1 cellular context compared by ENCODE assay signal in the genomic region with DNA sequence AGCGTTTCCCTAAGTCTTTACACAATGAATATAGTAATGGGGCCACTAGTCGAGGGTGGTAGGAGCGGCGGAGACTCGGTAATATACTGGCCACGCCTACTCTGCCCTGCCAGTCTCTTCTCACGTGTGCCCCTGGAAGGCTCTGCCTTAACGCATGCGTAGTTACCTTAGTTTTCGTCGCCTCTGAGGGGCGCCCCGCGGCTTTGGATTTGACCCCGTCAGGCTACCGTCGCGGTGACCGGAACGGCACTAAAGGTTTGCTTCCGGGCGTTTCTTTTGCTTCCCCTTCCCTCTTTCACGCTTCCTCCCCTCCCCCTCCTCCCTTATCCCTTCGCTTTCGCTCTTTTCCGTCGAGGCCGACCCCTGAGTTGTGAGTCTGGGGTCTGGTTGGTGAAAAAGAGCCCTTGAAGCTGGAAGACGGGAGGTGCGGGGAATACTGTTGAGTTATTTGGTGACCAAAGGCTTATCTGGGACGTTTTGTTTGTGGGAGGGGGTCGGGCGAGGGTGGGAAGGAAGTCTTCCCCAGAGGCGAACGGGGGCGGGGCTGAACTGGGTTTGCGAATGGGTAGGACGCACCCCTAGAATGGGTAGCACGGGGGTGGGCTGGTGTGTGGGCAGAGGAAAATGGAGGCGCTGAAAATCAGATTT.
TF ChIP-seq lines count a peak whose summit lies in the region.

A gene (plus strand): TSS at position 270 of the 648 bp plus-strand sequence. CDS start 1,352 bp downstream, outside the sequence.

TF ChIP-seq in HEK293, 187 proteins besides CTCF, POLR2A, EP300 and RAD21 (continued from another document and continues in another):
- TF ChIP-seq, protein P1, sequence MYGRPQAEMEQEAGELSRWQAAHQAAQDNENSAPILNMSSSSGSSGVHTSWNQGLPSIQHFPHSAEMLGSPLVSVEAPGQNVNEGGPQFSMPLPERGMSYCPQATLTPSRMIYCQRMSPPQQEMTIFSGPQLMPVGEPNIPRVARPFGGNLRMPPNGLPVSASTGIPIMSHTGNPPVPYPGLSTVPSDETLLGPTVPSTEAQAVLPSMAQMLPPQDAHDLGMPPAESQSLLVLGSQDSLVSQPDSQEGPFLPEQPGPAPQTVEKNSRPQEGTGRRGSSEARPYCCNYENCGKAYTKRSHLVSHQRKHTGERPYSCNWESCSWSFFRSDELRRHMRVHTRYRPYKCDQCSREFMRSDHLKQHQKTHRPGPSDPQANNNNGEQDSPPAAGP (tag by site-specific recombination; IDR thresholded peaks at IDR 0.05) = peak; percentile 68
- no peak for TF ChIP-seq ZNF302 (tag by site-specific recombination; IDR thresholded peaks at IDR 0.05; ENCODE audit: low read depth)
- TF ChIP-seq ZNF350 (tag by site-specific recombination; IDR thresholded peaks at IDR 0.05) = no peak
- TF ChIP-seq ZNF530 (tag by site-specific recombination; IDR thresholded peaks at IDR 0.05; ENCODE audit: low read depth) = no peak
- no peak for TF ChIP-seq ZNF654 (tag by site-specific recombination; IDR thresholded peaks at IDR 0.05; ENCODE audit: low read depth)
- TF ChIP-seq, protein P2, sequence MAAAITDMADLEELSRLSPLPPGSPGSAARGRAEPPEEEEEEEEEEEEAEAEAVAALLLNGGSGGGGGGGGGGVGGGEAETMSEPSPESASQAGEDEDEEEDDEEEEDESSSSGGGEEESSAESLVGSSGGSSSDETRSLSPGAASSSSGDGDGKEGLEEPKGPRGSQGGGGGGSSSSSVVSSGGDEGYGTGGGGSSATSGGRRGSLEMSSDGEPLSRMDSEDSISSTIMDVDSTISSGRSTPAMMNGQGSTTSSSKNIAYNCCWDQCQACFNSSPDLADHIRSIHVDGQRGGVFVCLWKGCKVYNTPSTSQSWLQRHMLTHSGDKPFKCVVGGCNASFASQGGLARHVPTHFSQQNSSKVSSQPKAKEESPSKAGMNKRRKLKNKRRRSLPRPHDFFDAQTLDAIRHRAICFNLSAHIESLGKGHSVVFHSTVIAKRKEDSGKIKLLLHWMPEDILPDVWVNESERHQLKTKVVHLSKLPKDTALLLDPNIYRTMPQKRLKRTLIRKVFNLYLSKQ (tag by site-specific recombination; IDR thresholded peaks at IDR 0.05; ENCODE audit: borderline replicate concordance) = no peak; the same call in 1 of the 2 replicates
- TF ChIP-seq ZNF37A (tag by site-specific recombination; IDR thresholded peaks at IDR 0.05) = no peak
- no peak for TF ChIP-seq ZNF223 (tag by site-specific recombination; IDR thresholded peaks at IDR 0.05)
- TF ChIP-seq ZFP69B (tag by site-specific recombination; IDR thresholded peaks at IDR 0.05) = peak; percentile 60; the same call in 1 of the 2 replicates
- no peak for TF ChIP-seq ZNF426 (tag by site-specific recombination; IDR thresholded peaks at IDR 0.05)
- TF ChIP-seq, protein P3, sequence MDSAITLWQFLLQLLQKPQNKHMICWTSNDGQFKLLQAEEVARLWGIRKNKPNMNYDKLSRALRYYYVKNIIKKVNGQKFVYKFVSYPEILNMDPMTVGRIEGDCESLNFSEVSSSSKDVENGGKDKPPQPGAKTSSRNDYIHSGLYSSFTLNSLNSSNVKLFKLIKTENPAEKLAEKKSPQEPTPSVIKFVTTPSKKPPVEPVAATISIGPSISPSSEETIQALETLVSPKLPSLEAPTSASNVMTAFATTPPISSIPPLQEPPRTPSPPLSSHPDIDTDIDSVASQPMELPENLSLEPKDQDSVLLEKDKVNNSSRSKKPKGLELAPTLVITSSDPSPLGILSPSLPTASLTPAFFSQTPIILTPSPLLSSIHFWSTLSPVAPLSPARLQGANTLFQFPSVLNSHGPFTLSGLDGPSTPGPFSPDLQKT (IDR thresholded peaks at IDR 0.05; ENCODE audit: borderline replicate concordance, low read depth, low read length) = no peak
- TF ChIP-seq ZNF514 (tag by site-specific recombination; IDR thresholded peaks at IDR 0.05) = no peak
- no peak for TF ChIP-seq ZNF664 (tag by site-specific recombination; IDR thresholded peaks at IDR 0.05)
- TF ChIP-seq ZSCAN16 (tag by site-specific recombination; IDR thresholded peaks at IDR 0.05) = no peak
- peak; percentile 59; the same call in 1 of the 2 replicates for TF ChIP-seq ZNF394 (tag by site-specific recombination; IDR thresholded peaks at IDR 0.05; ENCODE audit: borderline replicate concordance)
- TF ChIP-seq PRDM1 (tag by site-specific recombination; IDR thresholded peaks at IDR 0.05) = peak; percentile 81
- TF ChIP-seq ZNF221 (tag by site-specific recombination; IDR thresholded peaks at IDR 0.05; ENCODE audit: borderline replicate concordance) = no peak
- TF ChIP-seq ZBTB48 (tag by site-specific recombination; IDR thresholded peaks at IDR 0.05) = peak; percentile 81
- peak; percentile 51; the same call in 1 of the 2 replicates for TF ChIP-seq ZNF600 (tag by site-specific recombination; IDR thresholded peaks at IDR 0.05)
- TF ChIP-seq, protein P4, sequence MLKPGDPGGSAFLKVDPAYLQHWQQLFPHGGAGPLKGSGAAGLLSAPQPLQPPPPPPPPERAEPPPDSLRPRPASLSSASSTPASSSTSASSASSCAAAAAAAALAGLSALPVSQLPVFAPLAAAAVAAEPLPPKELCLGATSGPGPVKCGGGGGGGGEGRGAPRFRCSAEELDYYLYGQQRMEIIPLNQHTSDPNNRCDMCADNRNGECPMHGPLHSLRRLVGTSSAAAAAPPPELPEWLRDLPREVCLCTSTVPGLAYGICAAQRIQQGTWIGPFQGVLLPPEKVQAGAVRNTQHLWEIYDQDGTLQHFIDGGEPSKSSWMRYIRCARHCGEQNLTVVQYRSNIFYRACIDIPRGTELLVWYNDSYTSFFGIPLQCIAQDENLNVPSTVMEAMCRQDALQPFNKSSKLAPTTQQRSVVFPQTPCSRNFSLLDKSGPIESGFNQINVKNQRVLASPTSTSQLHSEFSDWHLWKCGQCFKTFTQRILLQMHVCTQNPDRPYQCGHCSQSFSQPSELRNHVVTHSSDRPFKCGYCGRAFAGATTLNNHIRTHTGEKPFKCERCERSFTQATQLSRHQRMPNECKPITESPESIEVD (tag by site-specific recombination; IDR thresholded peaks at IDR 0.05) = no peak
- TF ChIP-seq ZNF404 (tag by site-specific recombination; IDR thresholded peaks at IDR 0.05) = no peak
- TF ChIP-seq GFI1B (tag by site-specific recombination; IDR thresholded peaks at IDR 0.05) = no peak
- TF ChIP-seq ZNF626 (tag by site-specific recombination; IDR thresholded peaks at IDR 0.05) = no peak
- no peak for TF ChIP-seq ZNF621 (tag by site-specific recombination; IDR thresholded peaks at IDR 0.05)
- TF ChIP-seq ZNF391 (tag by site-specific recombination; IDR thresholded peaks at IDR 0.05; ENCODE audit: borderline replicate concordance, low read depth) = 0 out of 2 replicates have a peak, but pooled peaks have one; percentile 48
- no peak for TF ChIP-seq ZNF473 (tag by site-specific recombination; IDR thresholded peaks at IDR 0.05)
- TF ChIP-seq, protein P5, sequence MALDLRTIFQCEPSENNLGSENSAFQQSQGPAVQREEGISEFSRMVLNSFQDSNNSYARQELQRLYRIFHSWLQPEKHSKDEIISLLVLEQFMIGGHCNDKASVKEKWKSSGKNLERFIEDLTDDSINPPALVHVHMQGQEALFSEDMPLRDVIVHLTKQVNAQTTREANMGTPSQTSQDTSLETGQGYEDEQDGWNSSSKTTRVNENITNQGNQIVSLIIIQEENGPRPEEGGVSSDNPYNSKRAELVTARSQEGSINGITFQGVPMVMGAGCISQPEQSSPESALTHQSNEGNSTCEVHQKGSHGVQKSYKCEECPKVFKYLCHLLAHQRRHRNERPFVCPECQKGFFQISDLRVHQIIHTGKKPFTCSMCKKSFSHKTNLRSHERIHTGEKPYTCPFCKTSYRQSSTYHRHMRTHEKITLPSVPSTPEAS (tag by site-specific recombination; IDR thresholded peaks at IDR 0.05) = 0 out of 2 replicates have a peak, but pooled peaks have one; percentile 16
- TF ChIP-seq ZIC2 (tag by site-specific recombination; IDR thresholded peaks at IDR 0.05) = peak; percentile 57
- TF ChIP-seq SP2 (tag by site-specific recombination; IDR thresholded peaks at IDR 0.05) = peak; percentile 82
- TF ChIP-seq, protein P6, sequence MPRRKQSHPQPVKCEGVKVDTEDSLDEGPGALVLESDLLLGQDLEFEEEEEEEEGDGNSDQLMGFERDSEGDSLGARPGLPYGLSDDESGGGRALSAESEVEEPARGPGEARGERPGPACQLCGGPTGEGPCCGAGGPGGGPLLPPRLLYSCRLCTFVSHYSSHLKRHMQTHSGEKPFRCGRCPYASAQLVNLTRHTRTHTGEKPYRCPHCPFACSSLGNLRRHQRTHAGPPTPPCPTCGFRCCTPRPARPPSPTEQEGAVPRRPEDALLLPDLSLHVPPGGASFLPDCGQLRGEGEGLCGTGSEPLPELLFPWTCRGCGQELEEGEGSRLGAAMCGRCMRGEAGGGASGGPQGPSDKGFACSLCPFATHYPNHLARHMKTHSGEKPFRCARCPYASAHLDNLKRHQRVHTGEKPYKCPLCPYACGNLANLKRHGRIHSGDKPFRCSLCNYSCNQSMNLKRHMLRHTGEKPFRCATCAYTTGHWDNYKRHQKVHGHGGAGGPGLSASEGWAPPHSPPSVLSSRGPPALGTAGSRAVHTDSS (tag by site-specific recombination; IDR thresholded peaks at IDR 0.05) = no peak
- no peak for TF ChIP-seq HOXC10 (CRISPR knock-in tag; IDR thresholded peaks at IDR 0.05)
- peak; percentile 92 for TF ChIP-seq ZFHX2 (tag by site-specific recombination; conservative IDR thresholded peaks at IDR 0.05)
- TF ChIP-seq, protein P7, sequence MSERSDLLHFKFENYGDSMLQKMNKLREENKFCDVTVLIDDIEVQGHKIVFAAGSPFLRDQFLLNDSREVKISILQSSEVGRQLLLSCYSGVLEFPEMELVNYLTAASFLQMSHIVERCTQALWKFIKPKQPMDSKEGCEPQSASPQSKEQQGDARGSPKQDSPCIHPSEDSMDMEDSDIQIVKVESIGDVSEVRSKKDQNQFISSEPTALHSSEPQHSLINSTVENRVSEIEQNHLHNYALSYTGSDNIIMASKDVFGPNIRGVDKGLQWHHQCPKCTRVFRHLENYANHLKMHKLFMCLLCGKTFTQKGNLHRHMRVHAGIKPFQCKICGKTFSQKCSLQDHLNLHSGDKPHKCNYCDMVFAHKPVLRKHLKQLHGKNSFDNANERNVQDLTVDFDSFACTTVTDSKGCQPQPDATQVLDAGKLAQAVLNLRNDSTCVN (tag by site-specific recombination; optimal IDR thresholded peaks at IDR 0.05) = peak; percentile 10
- TF ChIP-seq, protein P8, sequence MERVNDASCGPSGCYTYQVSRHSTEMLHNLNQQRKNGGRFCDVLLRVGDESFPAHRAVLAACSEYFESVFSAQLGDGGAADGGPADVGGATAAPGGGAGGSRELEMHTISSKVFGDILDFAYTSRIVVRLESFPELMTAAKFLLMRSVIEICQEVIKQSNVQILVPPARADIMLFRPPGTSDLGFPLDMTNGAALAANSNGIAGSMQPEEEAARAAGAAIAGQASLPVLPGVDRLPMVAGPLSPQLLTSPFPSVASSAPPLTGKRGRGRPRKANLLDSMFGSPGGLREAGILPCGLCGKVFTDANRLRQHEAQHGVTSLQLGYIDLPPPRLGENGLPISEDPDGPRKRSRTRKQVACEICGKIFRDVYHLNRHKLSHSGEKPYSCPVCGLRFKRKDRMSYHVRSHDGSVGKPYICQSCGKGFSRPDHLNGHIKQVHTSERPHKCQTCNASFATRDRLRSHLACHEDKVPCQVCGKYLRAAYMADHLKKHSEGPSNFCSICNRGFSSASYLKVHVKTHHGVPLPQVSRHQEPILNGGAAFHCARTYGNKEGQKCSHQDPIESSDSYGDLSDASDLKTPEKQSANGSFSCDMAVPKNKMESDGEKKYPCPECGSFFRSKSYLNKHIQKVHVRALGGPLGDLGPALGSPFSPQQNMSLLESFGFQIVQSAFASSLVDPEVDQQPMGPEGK (tag by site-specific recombination; IDR thresholded peaks at IDR 0.05) = peak; percentile 95
- peak; percentile 63; the same call in 1 of the 2 replicates for TF ChIP-seq ZBTB7A (tag by site-specific recombination; IDR thresholded peaks at IDR 0.05; ENCODE audit: low read depth)
- TF ChIP-seq, protein P9, sequence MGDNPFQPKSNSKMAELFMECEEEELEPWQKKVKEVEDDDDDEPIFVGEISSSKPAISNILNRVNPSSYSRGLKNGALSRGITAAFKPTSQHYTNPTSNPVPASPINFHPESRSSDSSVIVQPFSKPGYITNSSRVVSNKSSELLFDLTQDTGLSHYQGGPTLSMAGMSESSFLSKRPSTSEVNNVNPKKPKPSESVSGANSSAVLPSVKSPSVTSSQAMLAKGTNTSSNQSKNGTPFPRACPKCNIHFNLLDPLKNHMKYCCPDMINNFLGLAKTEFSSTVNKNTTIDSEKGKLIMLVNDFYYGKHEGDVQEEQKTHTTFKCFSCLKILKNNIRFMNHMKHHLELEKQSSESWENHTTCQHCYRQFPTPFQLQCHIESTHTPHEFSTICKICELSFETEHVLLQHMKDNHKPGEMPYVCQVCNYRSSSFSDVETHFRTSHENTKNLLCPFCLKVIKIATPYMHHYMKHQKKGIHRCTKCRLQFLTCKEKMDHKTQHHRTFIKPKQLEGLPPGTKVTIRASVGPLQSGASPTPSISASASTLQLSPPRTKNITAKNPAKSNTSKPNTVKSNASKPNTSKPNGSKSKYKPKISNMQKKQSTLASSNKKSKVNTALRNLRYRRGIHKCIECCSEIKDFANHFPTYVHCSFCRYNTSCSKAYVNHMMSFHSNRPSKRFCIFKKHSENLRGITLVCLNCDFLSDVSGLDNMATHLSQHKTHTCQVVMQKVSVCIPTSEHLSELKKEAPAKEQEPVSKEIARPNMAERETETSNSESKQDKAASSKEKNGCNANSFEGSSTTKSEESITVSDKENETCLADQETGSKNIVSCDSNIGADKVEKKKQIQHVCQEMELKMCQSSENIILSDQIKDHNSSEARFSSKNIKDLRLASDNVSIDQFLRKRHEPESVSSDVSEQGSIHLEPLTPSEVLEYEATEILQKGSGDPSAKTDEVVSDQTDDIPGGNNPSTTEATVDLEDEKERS (tag by site-specific recombination; IDR thresholded peaks at IDR 0.05) = no peak
- peak; percentile 89 for TF ChIP-seq EGR2 (tag by site-specific recombination; IDR thresholded peaks at IDR 0.05; ENCODE audit: low read depth)
- TF ChIP-seq ZNF701 (tag by site-specific recombination; IDR thresholded peaks at IDR 0.05) = no peak
- no peak for TF ChIP-seq ZNF138 (tag by site-specific recombination; IDR thresholded peaks at IDR 0.05; ENCODE audit: borderline replicate concordance)
- TF ChIP-seq REPIN1 (tag by site-specific recombination; IDR thresholded peaks at IDR 0.05; ENCODE audit: low read depth) = no peak
- no peak for TF ChIP-seq ZFP37 (tag by site-specific recombination; IDR thresholded peaks at IDR 0.05)
- TF ChIP-seq, protein P10, sequence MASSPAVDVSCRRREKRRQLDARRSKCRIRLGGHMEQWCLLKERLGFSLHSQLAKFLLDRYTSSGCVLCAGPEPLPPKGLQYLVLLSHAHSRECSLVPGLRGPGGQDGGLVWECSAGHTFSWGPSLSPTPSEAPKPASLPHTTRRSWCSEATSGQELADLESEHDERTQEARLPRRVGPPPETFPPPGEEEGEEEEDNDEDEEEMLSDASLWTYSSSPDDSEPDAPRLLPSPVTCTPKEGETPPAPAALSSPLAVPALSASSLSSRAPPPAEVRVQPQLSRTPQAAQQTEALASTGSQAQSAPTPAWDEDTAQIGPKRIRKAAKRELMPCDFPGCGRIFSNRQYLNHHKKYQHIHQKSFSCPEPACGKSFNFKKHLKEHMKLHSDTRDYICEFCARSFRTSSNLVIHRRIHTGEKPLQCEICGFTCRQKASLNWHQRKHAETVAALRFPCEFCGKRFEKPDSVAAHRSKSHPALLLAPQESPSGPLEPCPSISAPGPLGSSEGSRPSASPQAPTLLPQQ (tag by site-specific recombination; IDR thresholded peaks at IDR 0.05) = peak; percentile 73; the same call in 1 of the 2 replicates
- no peak for TF ChIP-seq SALL2 (tag by site-specific recombination; IDR thresholded peaks at IDR 0.05; ENCODE audit: borderline replicate concordance)
- TF ChIP-seq ZSCAN30 (tag by site-specific recombination; IDR thresholded peaks at IDR 0.05) = no peak; the same call in 1 of the 2 replicates
- no peak for TF ChIP-seq ZNF585B (tag by site-specific recombination; IDR thresholded peaks at IDR 0.05)
